8 cellular contexts compared by ENCODE assay signal in genomic region chr10:38365917-38366316, GRCh38.
DNase-seq lines count a peak whose midpoint lies in the region; ATAC-seq, FAIRE-seq and TF ChIP-seq lines count a peak whose summit lies in the region.
"Not testable (repeated sequence)": the region's sequence is repeated elsewhere in the genome, so short reads cannot be mapped to it uniquely, and the experiment has no call there.

No MANE protein-coding gene starts in this region.

- 49 to 54% (median 51%) methylated on average over 5 of the region's 5 CpGs for WGBS in psoas muscle, 3 donors

- not testable (repeated sequence) for H3K4me3 ChIP-seq in BJ (ENCODE audit: low read depth, low read length); choroid plexus epithelial cell (ENCODE audit: low read depth, low read length); psoas muscle

- H3K27me3 ChIP-seq in BJ (ENCODE audit: control insufficient read depth, insufficient read depth, low read length); psoas muscle (ENCODE audit: insufficient read depth in 3 of 3, low read length in 2 of 3): not testable (repeated sequence)

- H3K4me3 Mint-ChIP-seq in T-helper 17 cell, result not testable (repeated sequence)

- H3K36me3 ChIP-seq in BJ (ENCODE audit: control insufficient read depth, insufficient read depth, low read length), result not testable (repeated sequence)
- H3K36me3 ChIP-seq in psoas muscle (ENCODE audit: insufficient read depth in 1 of 2, low read depth in 1 of 2), result peaks cover 0 to 38% of the 10 kb centered on the region in 2 donors

- intact Hi-C loops in psoas muscle (cut with DNase I), result not testable (repeated sequence)

- H3K27ac Mint-ChIP-seq in T-helper 17 cell, result not testable (repeated sequence)

- not testable (repeated sequence) for H3K27ac ChIP-seq in psoas muscle

- not testable (repeated sequence) for DNase-seq in BJ (ENCODE audit: low read depth); GM12892 (ENCODE audit: insufficient read length); T-helper 17 cell; psoas muscle
- peak; percentile 0 for DNase-seq in NCI-H1417 treated with DMSO at 0.1 percent for 48 hours (lab: John Stamatoyannopoulos, UW)
- peak; percentile 82 for DNase-seq in choroid plexus epithelial cell (ENCODE audit: low read depth)
- DNase-seq in hippocampal formation (lab: John Stamatoyannopoulos, UW), result peak; percentile 21 to 40

- not testable (repeated sequence) for H3K27me3 Mint-ChIP-seq in T-helper 17 cell

- POLR2A ChIA-PET in BJ (lab: Charles Lee), result not testable (repeated sequence)

- FAIRE-seq in GM12892 (lab: Jason Lieb, UNC), result peak; percentile 92

- CTCF ChIA-PET in BJ (lab: Yijun Ruan, JAX), result interaction anchor here (1.0 to 1.8 kb wide), 4 partner anchors 9 to 389 kb away, joined by 3 to 5 read pairs (median 4); partner anchors contain the start of gene ZNF25

- TF ChIP-seq POLR2A in GM12892 (IDR thresholded peaks at IDR 0.05; ENCODE audit: low read depth, low read length), result not testable (repeated sequence)

- H3K4me1 Mint-ChIP-seq in T-helper 17 cell, result peaks cover 16% of the 10 kb centered on the region

- TF ChIP-seq CTCF in BJ (IDR thresholded peaks at IDR 0.05; ENCODE audit: insufficient read depth, low read depth, low read length) (peak; percentile 49), choroid plexus epithelial cell (conservative IDR thresholded peaks at IDR 0.05; ENCODE audit: low read depth, low read length) (peak; percentile 64), psoas muscle (IDR thresholded peaks at IDR 0.05) (peak; percentile 28)

- not testable (repeated sequence) for H3K9me3 ChIP-seq in T-helper 17 cell (ENCODE audit: control insufficient read depth, low read length, poor library complexity, severe bottlenecking); psoas muscle

- ATAC-seq in HG02798 (IDR thresholded peaks at IDR 0.05; ENCODE audit: poor library complexity, unreplicated experiment), result peak; percentile 69
- peak; percentile 63 for ATAC-seq in T-helper 17 cell
- ATAC-seq in psoas muscle, result peak; percentile 51 to 65 (median 57)

- H3K4me1 ChIP-seq in psoas muscle, result not testable (repeated sequence)

- H3K36me3 Mint-ChIP-seq in T-helper 17 cell (ENCODE audit: low read depth), result not testable (repeated sequence)
